Comparison of ENCODE assay signal across 8 cellular contexts in the genomic region with DNA sequence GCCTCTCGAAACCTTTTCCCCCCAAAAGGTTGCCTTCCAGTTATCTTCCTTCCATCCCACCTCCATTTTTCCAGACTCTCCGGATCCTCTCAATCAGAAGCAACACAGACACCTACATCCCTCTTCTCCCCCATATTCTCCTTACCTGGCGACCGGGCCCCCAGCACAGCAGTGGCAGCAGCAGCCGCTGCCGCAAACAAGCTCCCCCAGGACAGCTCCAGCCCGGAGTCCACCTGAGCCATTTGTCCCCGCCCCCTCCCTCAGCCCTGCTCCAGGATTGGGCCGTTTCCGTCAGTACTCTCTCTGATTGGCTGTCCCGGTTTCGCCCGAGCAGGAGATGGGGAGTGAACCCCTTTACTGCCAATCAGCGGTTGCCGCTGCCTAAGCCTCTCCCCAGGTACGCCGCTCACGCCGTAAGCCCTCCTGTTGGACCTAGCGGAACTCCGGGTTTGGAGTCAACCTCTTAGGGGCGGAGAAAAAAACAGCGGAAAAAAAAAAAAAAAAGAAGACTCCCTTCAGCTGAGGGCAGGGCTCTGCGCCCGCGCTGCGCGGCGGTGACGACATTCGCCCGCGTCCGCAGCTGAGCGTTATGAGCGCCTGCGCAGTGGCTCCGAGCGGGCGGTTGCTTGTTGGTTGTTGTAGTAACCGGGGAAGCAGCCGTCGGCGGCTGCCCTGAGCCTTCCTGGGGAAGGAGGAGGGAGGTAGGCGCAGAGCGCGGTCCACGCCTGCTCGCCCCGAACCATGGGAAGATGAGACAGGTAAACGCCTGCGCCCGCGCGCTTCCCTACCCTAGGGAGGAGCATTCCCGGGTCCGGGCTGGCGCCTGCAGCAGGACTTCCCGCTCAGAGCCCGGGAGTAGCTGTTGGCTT. TPM values are rescaled to one million over a fixed set of nuclear protein-coding genes. Genes with fewer than 3 reads are reported as not detected.
DNase-seq lines count a peak whose midpoint lies in the region; ATAC-seq, FAIRE-seq and TF ChIP-seq lines count a peak whose summit lies in the region.

Gene ERG28 (minus strand): TSS at position 247 of the 869 bp plus-strand sequence. CDS start 3,374 bp downstream, outside the sequence.
A gene with protein sequence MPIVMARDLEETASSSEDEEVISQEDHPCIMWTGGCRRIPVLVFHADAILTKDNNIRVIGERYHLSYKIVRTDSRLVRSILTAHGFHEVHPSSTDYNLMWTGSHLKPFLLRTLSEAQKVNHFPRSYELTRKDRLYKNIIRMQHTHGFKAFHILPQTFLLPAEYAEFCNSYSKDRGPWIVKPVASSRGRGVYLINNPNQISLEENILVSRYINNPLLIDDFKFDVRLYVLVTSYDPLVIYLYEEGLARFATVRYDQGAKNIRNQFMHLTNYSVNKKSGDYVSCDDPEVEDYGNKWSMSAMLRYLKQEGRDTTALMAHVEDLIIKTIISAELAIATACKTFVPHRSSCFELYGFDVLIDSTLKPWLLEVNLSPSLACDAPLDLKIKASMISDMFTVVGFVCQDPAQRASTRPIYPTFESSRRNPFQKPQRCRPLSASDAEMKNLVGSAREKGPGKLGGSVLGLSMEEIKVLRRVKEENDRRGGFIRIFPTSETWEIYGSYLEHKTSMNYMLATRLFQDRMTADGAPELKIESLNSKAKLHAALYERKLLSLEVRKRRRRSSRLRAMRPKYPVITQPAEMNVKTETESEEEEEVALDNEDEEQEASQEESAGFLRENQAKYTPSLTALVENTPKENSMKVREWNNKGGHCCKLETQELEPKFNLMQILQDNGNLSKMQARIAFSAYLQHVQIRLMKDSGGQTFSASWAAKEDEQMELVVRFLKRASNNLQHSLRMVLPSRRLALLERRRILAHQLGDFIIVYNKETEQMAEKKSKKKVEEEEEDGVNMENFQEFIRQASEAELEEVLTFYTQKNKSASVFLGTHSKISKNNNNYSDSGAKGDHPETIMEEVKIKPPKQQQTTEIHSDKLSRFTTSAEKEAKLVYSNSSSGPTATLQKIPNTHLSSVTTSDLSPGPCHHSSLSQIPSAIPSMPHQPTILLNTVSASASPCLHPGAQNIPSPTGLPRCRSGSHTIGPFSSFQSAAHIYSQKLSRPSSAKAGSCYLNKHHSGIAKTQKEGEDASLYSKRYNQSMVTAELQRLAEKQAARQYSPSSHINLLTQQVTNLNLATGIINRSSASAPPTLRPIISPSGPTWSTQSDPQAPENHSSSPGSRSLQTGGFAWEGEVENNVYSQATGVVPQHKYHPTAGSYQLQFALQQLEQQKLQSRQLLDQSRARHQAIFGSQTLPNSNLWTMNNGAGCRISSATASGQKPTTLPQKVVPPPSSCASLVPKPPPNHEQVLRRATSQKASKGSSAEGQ (N-terminal part only) (plus strand): TSS at position 617 of the 869 bp plus-strand sequence. CDS start 1,904 bp downstream, outside the sequence.

- H3K27ac ChIP-seq in HepG2 (ENCODE audit: extremely low read length, insufficient read depth, low read length): peak within 1 kb of the TSS; percentile 89

- ATAC-seq in GM19397 (IDR thresholded peaks at IDR 0.05; ENCODE audit: unreplicated experiment) (peak; percentile 97), HG03571 (IDR thresholded peaks at IDR 0.05; ENCODE audit: unreplicated experiment) (peak; percentile 96), HepG2 (peak; percentile 98)

- peaks cover 30% of the 10 kb centered on the region for H3K4me1 ChIP-seq in HepG2 (ENCODE audit: insufficient read depth, low read length)

- H2AFZ ChIP-seq in HepG2 (ENCODE audit: low read length): peak within 1 kb of the TSS; percentile 67

- peaks cover 43% of the 10 kb centered on the region for H3K79me2 ChIP-seq in HepG2 (ENCODE audit: insufficient read depth, low read length)

- H3K9me3 ChIP-seq in HepG2 (ENCODE audit: low read length): no peaks in the 10 kb centered on the region

- peaks cover 3 to 18% of the 10 kb centered on the region in 2 experiments for H3K36me3 ChIP-seq in HepG2 (replicated peaks in 1 of 2; ENCODE audit: control insufficient read depth in 1 of 2, insufficient read depth in 2 of 2, low read length in 2 of 2)

- no peaks in the 10 kb centered on the region for H3K9me3 Mint-ChIP-seq in CD14-positive monocyte

- H3K4me3 ChIP-seq in HepG2 (replicated peaks in 1 of 3; ENCODE audit: insufficient read depth in 1 of 3, low read depth in 2 of 3, low read length in 3 of 3): peak within 1 kb of the TSS; percentile 85 to 96 (median 94)

- H3K36me3 Mint-ChIP-seq in CD14-positive monocyte: peaks cover 15 to 18% of the 10 kb centered on the region in 2 donors

- DNase-seq in CD14-positive monocyte (ENCODE audit: low spot score) (peak; percentile 94), NCI-H82 (lab: John Stamatoyannopoulos, UW) (peak; percentile 99), dermis microvascular lymphatic vessel endothelial cell (ENCODE audit: low read depth in 2 of 2) (peak; percentile 99), HepG2 (ENCODE audit: low spot score) (peak; percentile 99)
- peak; percentile 95 to 96 for DNase-seq in activated CD4-positive, alpha-beta T cell treated with anti-CD3 and anti-CD28 coated beads, Interleukin-2, amount 50 U/mL, for 48 hours
- peak; percentile 95 for DNase-seq in stimulated activated CD4-positive, alpha-beta T cell treated with anti-CD3 and anti-CD28 coated beads, Interleukin-4, amount 100 ng/mL, for 1 hour

- POLR2A ChIA-PET in HepG2 (lab: Yijun Ruan, JAX): interaction anchor here (0.7 to 3.3 kb wide), 17 partner anchors 10 to 535 kb away, joined by 3 to 36 read pairs (median 3); partner anchors contain the start of genes FLVCR2, FOS and NEK9

- intact Hi-C loops in CD14-positive monocyte (cut with micrococcal nuclease): no loop called here
- intact Hi-C loops in HepG2 (cut with micrococcal nuclease; ENCODE audit: unreplicated experiment): no loop called here

- in situ Hi-C loops in HepG2 (cut with HindIII; ENCODE audit: extremely low pct_ligation_motif_present, low pct_unique_long_range_greater_than_20kb): no loop called here

- H4K20me1 ChIP-seq in HepG2 (ENCODE audit: insufficient read depth, low read length): no peaks in the 10 kb centered on the region

- TF ChIP-seq RAD21 in HepG2 (CRISPR knock-in tag; IDR thresholded peaks at IDR 0.05): 0 out of 2 replicates have a peak, but pooled peaks have one; percentile 47

- H3K27me3 Mint-ChIP-seq in CD14-positive monocyte (ENCODE audit: low read depth in 3 of 3): peaks cover 0 to 1% (median 0%) of the 10 kb centered on the region in 3 donors

- H3K4me2 ChIP-seq in HepG2 (ENCODE audit: low read depth, low read length): peak within 1 kb of the TSS; percentile 88

- peak; percentile 70 to 90 for TF ChIP-seq POLR2A in HepG2 (IDR thresholded peaks at IDR 0.05; ENCODE audit: insufficient read depth in 1 of 2, low read depth in 2 of 2, low read length in 2 of 2)

- peaks cover 19% of the 10 kb centered on the region for H3K4me1 Mint-ChIP-seq in CD14-positive monocyte

- no peak for TF ChIP-seq EP300 in HepG2 (IDR thresholded peaks at IDR 0.05; ENCODE audit: low read depth in 2 of 2, low read length in 2 of 2)
- TF ChIP-seq EP300 in HepG2 (CRISPR knock-in tag; IDR thresholded peaks at IDR 0.05; ENCODE audit: borderline replicate concordance): no peak

- peak within 1 kb of the TSS; percentile 93 to 99 (median 96) for H3K27ac Mint-ChIP-seq in CD14-positive monocyte

- peak within 1 kb of the TSS; percentile 89 for H3K9ac ChIP-seq in HepG2 (ENCODE audit: insufficient read depth, low read depth, low read length)

- CTCF ChIA-PET in HepG2 (lab: Yijun Ruan, JAX; ENCODE audit: low intra/inter-chr PET ratio, low total read pairs): no interaction called here

- peak; percentile 86 for FAIRE-seq in HepG2 (lab: Jason Lieb, UNC)

- peak within 1 kb of the TSS; percentile 94 to 97 for H3K4me3 Mint-ChIP-seq in CD14-positive monocyte

- 2% methylated on average over 57 of the region's 60 CpGs for WGBS in HepG2 (ENCODE audit: low lambda C conversion rate)

- TF ChIP-seq CTCF in CD14-positive monocyte (IDR thresholded peaks at IDR 0.05): no peak
- TF ChIP-seq CTCF in HepG2 (CRISPR knock-in tag; IDR thresholded peaks at IDR 0.05): peak; percentile 18; the same call in 1 of the 2 replicates

- no peaks in the 10 kb centered on the region; a peak in 1 of 5 replicates for H3K27me3 ChIP-seq in HepG2 (ENCODE audit: control insufficient read depth in 1 of 2, insufficient read depth in 2 of 2, low read length in 2 of 2)

- no TSS peak for BruUV-seq in HepG2 (replicated peaks; lab: Mats Ljungman, UMichigan)

RNA-seq across cellular contexts. Expression of gene ERG28, which starts in this region (rescaled TPM):
- polyA plus RNA-seq in CD14-positive monocyte (1 to 10 TPM; 5.7 to 8.2 TPM), HepG2 (2011; rRNA removed) (32.3 and 34.7 TPM in 2 replicates)
- total RNA-seq in dermis microvascular lymphatic vessel endothelial cell (5.2 and 6.0 TPM in 2 replicates), HepG2 (2016; rRNA removed; fragmentation: Illumina TruSeq; extraction: Trizol) (21.5 and 27.3 TPM in 2 replicates)
- total RNA-seq in HepG2 (2016; cell fraction: cytosol; rRNA removed; fragmentation: Illumina TruSeq; extraction: Trizol; ENCODE audit: low read depth): 16.0 and 22.3 TPM in 2 replicates
- 21.0 and 26.7 TPM in 2 replicates for total RNA-seq in HepG2 (2016; cell fraction: insoluble cytoplasmic fraction; rRNA removed; fragmentation: Illumina TruSeq; extraction: Trizol)
- 22.9 and 30.8 TPM in 2 replicates for total RNA-seq in HepG2 (2016; cell fraction: membrane; rRNA removed; fragmentation: Illumina TruSeq; extraction: Trizol)
- 20.8 and 22.6 TPM in 2 replicates for total RNA-seq in HepG2 (2016; cell fraction: nucleus; rRNA removed; fragmentation: Illumina TruSeq; extraction: Trizol)
- polyA plus RNA-seq in HepG2 (2011; cell fraction: cytosol; rRNA removed): 26.1 and 37.7 TPM in 2 replicates
- polyA plus RNA-seq in HepG2 (2011; cell fraction: nucleus; rRNA removed): 5.1 and 9.0 TPM in 2 replicates
- 25.0 and 31.3 TPM in 2 replicates for polyA plus RNA-seq in HepG2 (2012)
- polyA plus RNA-seq in HepG2 (2016; cell fraction: cytosol; fragmentation: Illumina TruSeq; extraction: Trizol; ENCODE audit: low read depth): 30.9 and 48.9 TPM in 2 replicates
- polyA plus RNA-seq in HepG2 (2016; cell fraction: insoluble cytoplasmic fraction; fragmentation: Illumina TruSeq; extraction: Trizol; ENCODE audit: low read depth): 45.2 and 45.6 TPM in 2 replicates
- polyA plus RNA-seq in HepG2 (2016; cell fraction: membrane; fragmentation: Illumina TruSeq; extraction: Trizol; ENCODE audit: low read depth): 42.1 and 53.5 TPM in 2 replicates
- polyA plus RNA-seq in HepG2 (2016; cell fraction: nucleus; fragmentation: Illumina TruSeq; extraction: Trizol; ENCODE audit: insufficient read depth, low read depth): 59.5 and 64.5 TPM in 2 replicates
- polyA minus RNA-seq in HepG2 (2011; rRNA and poly(A)+ RNA removed; ENCODE audit: low replicate concordance): 20.1 and 27.6 TPM in 2 replicates
- polyA minus RNA-seq in HepG2 (2011; cell fraction: cytosol; rRNA and poly(A)+ RNA removed): 7.5 and 9.6 TPM in 2 replicates
- 7.2 and 9.6 TPM in 2 replicates for polyA minus RNA-seq in HepG2 (2011; cell fraction: nucleus; rRNA and poly(A)+ RNA removed)

RNA-seq across cellular contexts. Expression of the second gene that starts in this region (rescaled TPM):
- polyA plus RNA-seq in CD14-positive monocyte: 1 to 10 TPM; 4.2 to 4.7 TPM
- total RNA-seq in dermis microvascular lymphatic vessel endothelial cell: 21.4 and 22.3 TPM in 2 replicates
- 18.8 and 22.0 TPM in 2 replicates for total RNA-seq in HepG2 (2016; rRNA removed; fragmentation: Illumina TruSeq; extraction: Trizol)
- total RNA-seq in HepG2 (2016; cell fraction: cytosol; rRNA removed; fragmentation: Illumina TruSeq; extraction: Trizol; ENCODE audit: low read depth): 11.0 and 13.0 TPM in 2 replicates
- 18.4 and 19.9 TPM in 2 replicates for total RNA-seq in HepG2 (2016; cell fraction: insoluble cytoplasmic fraction; rRNA removed; fragmentation: Illumina TruSeq; extraction: Trizol)
- total RNA-seq in HepG2 (2016; cell fraction: membrane; rRNA removed; fragmentation: Illumina TruSeq; extraction: Trizol): 15.7 and 19.1 TPM in 2 replicates
- total RNA-seq in HepG2 (2016; cell fraction: nucleus; rRNA removed; fragmentation: Illumina TruSeq; extraction: Trizol): 48.7 and 50.9 TPM in 2 replicates
- 9.5 and 11.8 TPM in 2 replicates for polyA plus RNA-seq in HepG2 (2011; rRNA removed)
- 7.3 and 8.3 TPM in 2 replicates for polyA plus RNA-seq in HepG2 (2011; cell fraction: cytosol; rRNA removed)
- 11.3 and 11.7 TPM in 2 replicates for polyA plus RNA-seq in HepG2 (2011; cell fraction: nucleus; rRNA removed)
- 10.1 and 11.0 TPM in 2 replicates for polyA plus RNA-seq in HepG2 (2012)
- 5.1 and 5.9 TPM in 2 replicates for polyA plus RNA-seq in HepG2 (2016; cell fraction: cytosol; fragmentation: Illumina TruSeq; extraction: Trizol; ENCODE audit: low read depth)
- 23.6 and 26.9 TPM in 2 replicates for polyA plus RNA-seq in HepG2 (2016; cell fraction: insoluble cytoplasmic fraction; fragmentation: Illumina TruSeq; extraction: Trizol; ENCODE audit: low read depth)
- polyA plus RNA-seq in HepG2 (2016; cell fraction: membrane; fragmentation: Illumina TruSeq; extraction: Trizol; ENCODE audit: low read depth): 15.3 and 15.6 TPM in 2 replicates
- polyA plus RNA-seq in HepG2 (2016; cell fraction: nucleus; fragmentation: Illumina TruSeq; extraction: Trizol; ENCODE audit: insufficient read depth, low read depth): 18.3 and 22.1 TPM in 2 replicates
- 29.7 and 74.9 TPM in 2 replicates for polyA minus RNA-seq in HepG2 (2011; rRNA and poly(A)+ RNA removed; ENCODE audit: low replicate concordance)
- 13.5 and 18.4 TPM in 2 replicates for polyA minus RNA-seq in HepG2 (2011; cell fraction: cytosol; rRNA and poly(A)+ RNA removed)
- 88.6 and 109 TPM in 2 replicates for polyA minus RNA-seq in HepG2 (2011; cell fraction: nucleus; rRNA and poly(A)+ RNA removed)

Comparison
In these comparisons a context has a peak if more than half of its experiments do, and no peak if none do; other contexts are left out.
1. Peak in every context shown above with its lines: DNase-seq, ATAC-seq, H3K4me3 ChIP-seq and H3K27ac ChIP-seq.